ENCODE assay signal across 26 cellular contexts in the genomic region with DNA sequence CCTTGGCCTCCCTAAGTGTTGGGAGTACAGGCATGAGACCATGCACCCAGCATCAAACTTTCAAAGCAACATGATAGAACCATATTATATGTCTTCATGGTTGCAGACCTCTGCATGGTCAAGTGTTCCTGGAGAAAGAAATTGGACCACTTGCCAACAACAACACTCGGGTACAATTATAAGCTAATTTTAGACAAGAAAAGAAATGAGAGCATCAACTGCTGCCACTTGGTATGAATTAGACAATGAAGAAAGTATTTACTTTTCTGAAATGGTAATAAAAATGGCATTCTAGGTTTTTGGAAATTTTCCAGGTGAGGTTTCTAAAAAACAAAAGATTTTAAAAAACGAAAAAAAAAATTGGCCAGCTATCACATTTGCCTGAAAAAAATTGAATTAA. TPM values are rescaled to one million over a fixed set of nuclear protein-coding genes. Genes with fewer than 3 reads are reported as not detected.
"Had no signal": no experiment of that assay in that cellular context is flagged by ENCODE, and none has a peak within 500 bp of the region (broad histone marks: within the 10 kb centered on the region; RNA-seq: fewer than 3 reads in every experiment).

No MANE protein-coding gene starts in this region.

- DNase-seq: activated B cell treated with CpG ODN at 0.5 μM for 24 hours; activated CD4-positive, alpha-beta T cell treated with anti-CD3 and anti-CD28 coated beads for 1 hour; activated CD4-positive, alpha-beta T cell treated with anti-CD3 and anti-CD28 coated beads, Interleukin-2, amount 10 ng/mL, durations not matched to agents 24 days and 14 days; activated CD4-positive, alpha-beta T cell treated with anti-CD3 and anti-CD28 coated beads, Interleukin-2, amount 50 U/mL, for 48 hours; activated CD8-positive, alpha-beta memory T cell treated with anti-CD3 and anti-CD28 coated beads, Interleukin-2, amount 10 ng/mL, durations not matched to agents 7 days and 5 days; activated gamma-delta T cell treated with Interleukin-2 at 50 U/mL for 16 hours; activated naive CD4-positive, alpha-beta T cell treated with anti-CD3 and anti-CD28 coated beads, Interleukin-2, amount 10 ng/mL, durations not matched to agents 7 days and 5 days; activated naive CD8-positive, alpha-beta T cell treated with anti-CD3 and anti-CD28 coated beads for 36 hours; activated T-cell treated with anti-CD3 and anti-CD28 coated beads, Interleukin-2, amount 50 U/mL, for 4 hours; brain microvascular endothelial cell; Karpas-422; MM.1S; NCI-H146; NCI-H187 treated with DMSO at 0.1 percent for 48 hours; NCI-H345; NCI-H510A treated with DMSO at 0.1 percent for 48 hours; T-cell; T-helper 2 cell; T1000 had no signal

- H3K27ac ChIP-seq: brain microvascular endothelial cell, cardiac muscle cell, SK-N-MC had no signal

- FAIRE-seq: K562, TTC549 had no signal

- ATAC-seq: activated CD8-positive, alpha-beta memory T cell treated with anti-CD3 and anti-CD28 coated beads, Interleukin-2, amount 10 ng/mL, durations not matched to agents 7 days and 5 days; activated T-cell treated with anti-CD3 and anti-CD28 coated beads, Interleukin-2, amount 50 U/mL, for 4 hours; activated T-helper 17 cell treated with anti-CD3 and anti-CD28 coated beads, Interleukin-2, amount 50 U/mL, for 72 hours; K562; T-cell had no signal

- H3K4me3 ChIP-seq: cardiac muscle cell, K562, SK-N-MC had no signal

- H3K36me3 ChIP-seq: brain microvascular endothelial cell, cardiac muscle cell had no signal

- H3K27me3 ChIP-seq: brain microvascular endothelial cell had no signal

RNA-seq across cellular contexts. Expression of a gene that starts 20.3 kb away (rescaled TPM):
- total RNA-seq: activated B cell treated with CpG ODN at 0.5 μM for 24 hours; activated CD8-positive, alpha-beta memory T cell treated with anti-CD3 and anti-CD28 coated beads, Interleukin-2, amount 10 ng/mL, durations not matched to agents 7 days and 5 days; K562; OCI-LY7; RPMI7951; T-cell had no signal
- polyA plus RNA-seq: K562 had no signal
